ENCODE assay signal across 14 cellular contexts in genomic region chr11:119691701-119692546, GRCh38. TPM values are rescaled to one million over a fixed set of nuclear protein-coding genes. Genes with fewer than 3 reads are reported as not detected.
DNase-seq lines count a peak whose midpoint lies in the region; ATAC-seq, FAIRE-seq and TF ChIP-seq lines count a peak whose summit lies in the region.
"Had no signal": no experiment of that assay in that cellular context is flagged by ENCODE, and none has a peak within 500 bp of the region (broad histone marks: within the 10 kb centered on the region; RNA-seq: fewer than 3 reads in every experiment).

No MANE protein-coding gene starts in this region.

- no peak overlapping the region for H2AK5ac ChIP-seq in trophoblast cell (ENCODE audit: low read length)

- no peak overlapping the region for H3K14ac ChIP-seq in trophoblast cell (ENCODE audit: low read length)

- H4K12ac ChIP-seq in trophoblast cell (ENCODE audit: low read depth, low read length): no peak overlapping the region

- peaks cover 13% of the 10 kb centered on the region for H3K79me1 ChIP-seq in trophoblast cell (ENCODE audit: low read length)

- peak; percentile 45 for TF ChIP-seq POLR2A in prostate gland (IDR thresholded peaks at IDR 0.05)

- no peak for ATAC-seq in HG03175 (IDR thresholded peaks at IDR 0.05; ENCODE audit: unreplicated experiment)
- no peak for ATAC-seq in activated CD4-positive, CD25-positive, alpha-beta regulatory T cell treated with anti-CD3 and anti-CD28 coated beads, Interleukin-2, amount 50 U/mL, for 24 hours
- ATAC-seq: left lobe of liver had no signal

- H3K4ac ChIP-seq in trophoblast cell (ENCODE audit: low read depth, low read length): no peak overlapping the region

- no peak overlapping the region for H2BK12ac ChIP-seq in trophoblast cell (ENCODE audit: low read length)

- H3K18ac ChIP-seq in trophoblast cell (ENCODE audit: low read length): no peak overlapping the region

- DNase-seq in DMS79 treated with DMSO at 0.1 percent for 48 hours (lab: John Stamatoyannopoulos, UW): peak; percentile 59
- DNase-seq in NCI-H2171 (lab: John Stamatoyannopoulos, UW): peak; percentile 65
- DNase-seq in bronchial epithelial cell (ENCODE audit: low read depth): peak; percentile 98
- DNase-seq in prostate gland (ENCODE audit: low spot score): peak; percentile 88
- no peak for DNase-seq in trophoblast cell
- DNase-seq in chondrocyte (ENCODE audit: low spot score): no peak
- DNase-seq: activated CD8-positive, alpha-beta memory T cell treated with anti-CD3 and anti-CD28 coated beads, Interleukin-2, amount 50 U/mL, for 4 hours; activated naive CD4-positive, alpha-beta T cell treated with anti-CD3 and anti-CD28 coated beads for 36 hours; stimulated activated naive CD4-positive, alpha-beta T cell treated with Interleukin-2 at 50 U/mL for 16 hours had no signal

- H3K4me1 Mint-ChIP-seq in chondrocyte (ENCODE audit: low read depth): no peaks in the 10 kb centered on the region

- H2BK5ac ChIP-seq in trophoblast cell (ENCODE audit: low read depth, low read length, poor library complexity): no peak overlapping the region

- no peak overlapping the region for H4K8ac ChIP-seq in trophoblast cell (ENCODE audit: low read depth, low read length)

- H3K23ac ChIP-seq in trophoblast cell (ENCODE audit: low read length): no peak overlapping the region

- H3K27ac Mint-ChIP-seq in chondrocyte (ENCODE audit: unreplicated experiment): no peak overlapping the region
- H3K27ac Mint-ChIP-seq: activated naive CD4-positive, alpha-beta T cell treated with anti-CD3 and anti-CD28 coated beads for 36 hours; T-cell had no signal

- peak; percentile 90 for FAIRE-seq in bronchial epithelial cell (lab: Jason Lieb, UNC)

- H3K4me1 ChIP-seq in prostate gland (replicated peaks) (peaks cover 7% of the 10 kb centered on the region), trophoblast cell (ENCODE audit: control insufficient read depth in 1 of 2, insufficient read depth in 2 of 2, low read length in 2 of 2) (peaks cover 12 to 19% of the 10 kb centered on the region in 2 experiments)

- intact Hi-C loops in prostate gland (cut with DNase I): no loop called here

- H3K36me3 ChIP-seq in bronchial epithelial cell (ENCODE audit: control insufficient read depth, insufficient read depth, low read length) (peaks cover 8% of the 10 kb centered on the region), prostate gland (no peaks in the 10 kb centered on the region), trophoblast cell (ENCODE audit: control insufficient read depth in 1 of 2, insufficient read depth in 2 of 2, low read length in 2 of 2) (no peaks in the 10 kb centered on the region)

- no peaks in the 10 kb centered on the region for H3K36me3 Mint-ChIP-seq in chondrocyte (ENCODE audit: low read depth)
- H3K36me3 Mint-ChIP-seq: T-cell had no signal

- H3K4me3 Mint-ChIP-seq in chondrocyte (ENCODE audit: unreplicated experiment): no peak overlapping the region
- H3K4me3 Mint-ChIP-seq: activated naive CD4-positive, alpha-beta T cell treated with anti-CD3 and anti-CD28 coated beads for 36 hours had no signal

- H3K27me3 ChIP-seq in bronchial epithelial cell (ENCODE audit: control insufficient read depth, insufficient read depth, low read length): no peaks in the 10 kb centered on the region
- no peaks in the 10 kb centered on the region for H3K27me3 ChIP-seq in prostate gland (replicated peaks; ENCODE audit: insufficient read depth)
- H3K27me3 ChIP-seq in trophoblast cell (ENCODE audit: insufficient read depth, low read length): no peaks in the 10 kb centered on the region

- H2BK120ac ChIP-seq in trophoblast cell (ENCODE audit: insufficient read depth, low read length, poor library complexity): no peak overlapping the region

- H4K91ac ChIP-seq in trophoblast cell (ENCODE audit: low read depth, low read length): no peak overlapping the region

- H2AFZ ChIP-seq in trophoblast cell (ENCODE audit: insufficient read depth, low read length, poor library complexity): no peak overlapping the region

- H3K27me3 Mint-ChIP-seq in chondrocyte (ENCODE audit: low read depth): no peaks in the 10 kb centered on the region
- H3K27me3 Mint-ChIP-seq: progenitor cell of endocrine pancreas had no signal

- H3K9ac ChIP-seq in trophoblast cell (ENCODE audit: low read length): no peak overlapping the region

- TF ChIP-seq CTCF in bronchial epithelial cell (IDR thresholded peaks at IDR 0.05; ENCODE audit: insufficient read depth, low read length, severe bottlenecking): no peak
- no peak for TF ChIP-seq CTCF in prostate gland (IDR thresholded peaks at IDR 0.05)
- no peak for TF ChIP-seq CTCF in chondrocyte (IDR thresholded peaks at IDR 0.05)

- H3K9me3 ChIP-seq in prostate gland (no peaks in the 10 kb centered on the region), trophoblast cell (ENCODE audit: insufficient read depth, low read depth, low read length) (no peaks in the 10 kb centered on the region)

- H3K27ac ChIP-seq in prostate gland: peak overlapping the region; percentile 56 to 81
- no peak overlapping the region for H3K27ac ChIP-seq in trophoblast cell (ENCODE audit: low read depth, low read length)

- 46% methylated on average over 18 of the region's 27 CpGs for WGBS in prostate gland
- no CpG with 5 or more reads among the region's 27 CpGs for WGBS in trophoblast cell (ENCODE audit: extremely low coverage, insufficient coverage, insufficient read length)

- H3K79me2 ChIP-seq in trophoblast cell (ENCODE audit: control insufficient read depth, insufficient read depth, low read length, poor library complexity): peaks cover 1% of the 10 kb centered on the region

- no peak overlapping the region for H3K4me2 ChIP-seq in trophoblast cell (ENCODE audit: low read length)

- H3K4me3 ChIP-seq in bronchial epithelial cell (ENCODE audit: low read depth, low read length): no peak overlapping the region
- H3K4me3 ChIP-seq in prostate gland: no peak overlapping the region
- no peak overlapping the region for H3K4me3 ChIP-seq in trophoblast cell (ENCODE audit: low read depth, low read length)

- no peaks in the 10 kb centered on the region for H3K9me3 Mint-ChIP-seq in chondrocyte (ENCODE audit: low read depth)
- H3K9me3 Mint-ChIP-seq: activated naive CD4-positive, alpha-beta T cell treated with anti-CD3 and anti-CD28 coated beads for 36 hours; T-cell had no signal

RNA-seq across cellular contexts. Expression of gene NECTIN1, which starts 37.1 kb away (rescaled TPM):
- 85.3 and 161 TPM in 2 replicates for total RNA-seq in bronchial epithelial cell
- 10 to 100 TPM; 18.7 to 28.2 TPM for total RNA-seq in prostate gland
- polyA plus RNA-seq in trophoblast cell (2013): 16.6 and 16.8 TPM in 2 replicates
- 9.1 to 10.3 TPM (median 9.7 TPM) in 3 replicates for total RNA-seq in chondrocyte

Comparison
In these comparisons a context has a peak if more than half of its experiments do, and no peak if none do; other contexts are left out.
1. DNase-seq: peak in DMS79 treated with DMSO at 0.1 percent for 48 hours (single experiment), NCI-H2171 (single experiment), bronchial epithelial cell (single experiment) and prostate gland (single experiment); none in trophoblast cell (0 of 2) and chondrocyte (single experiment).